35 cellular contexts compared by ENCODE assay signal in genomic region chr15:52056496-52056895, GRCh38. TPM values are rescaled to one million over a fixed set of nuclear protein-coding genes. Genes with fewer than 3 reads are reported as not detected.
"Had no signal": no experiment of that assay in that cellular context is flagged by ENCODE, and none has a peak within 500 bp of the region (broad histone marks: within the 10 kb centered on the region; RNA-seq: fewer than 3 reads in every experiment).

No MANE protein-coding gene starts in this region.

- H3K4me3 Mint-ChIP-seq: activated CD4-positive, alpha-beta memory T cell treated with anti-CD3 and anti-CD28 coated beads, Interleukin-2, amount 10 ng/mL, durations not matched to agents 7 days and 5 days; activated CD4-positive, alpha-beta T cell treated with anti-CD3 and anti-CD28 coated beads, Interleukin-2, amount 10 ng/mL, durations not matched to agents 7 days and 5 days; activated CD8-positive, alpha-beta memory T cell treated with anti-CD3 and anti-CD28 coated beads, Interleukin-2, amount 10 ng/mL, durations not matched to agents 7 days and 5 days; activated naive CD4-positive, alpha-beta T cell treated with anti-CD3 and anti-CD28 coated beads for 36 hours; activated naive CD4-positive, alpha-beta T cell treated with anti-CD3 and anti-CD28 coated beads, Interleukin-2, amount 50 U/mL, for 24 hours; activated naive CD8-positive, alpha-beta T cell treated with anti-CD3 and anti-CD28 coated beads for 36 hours; activated naive CD8-positive, alpha-beta T cell treated with anti-CD3 and anti-CD28 coated beads, Interleukin-2, amount 50 U/mL, for 24 hours; activated T-helper 1 cell treated with anti-CD3 and anti-CD28 coated beads, Interleukin-12 subunit alpha, Interleukin-12 subunit beta, Interleukin-2, Interleukin-4 antibody, amounts not matched to agents 30 ng/mL and 10 ng/mL and 1 ng/mL, durations not matched to agents 14 hours and 24 hours and 36 hours; dendritic cell treated with granulocyte-macrophage colony-stimulating factor and Interleukin-4, amounts not matched to agents 40 ng/mL and 50 ng/mL, for 4 days; endodermal cell had no signal

- H3K4me1 Mint-ChIP-seq: activated CD4-positive, alpha-beta T cell treated with anti-CD3 and anti-CD28 coated beads, Interleukin-2, amount 10 ng/mL, durations not matched to agents 7 days and 5 days; activated naive CD4-positive, alpha-beta T cell treated with anti-CD3 and anti-CD28 coated beads, Interleukin-2, amount 50 U/mL, for 24 hours; activated naive CD8-positive, alpha-beta T cell treated with anti-CD3 and anti-CD28 coated beads for 36 hours; activated naive CD8-positive, alpha-beta T cell treated with anti-CD3 and anti-CD28 coated beads, Interleukin-2, amount 50 U/mL, for 24 hours; endodermal cell had no signal

- H3K27me3 Mint-ChIP-seq: activated CD4-positive, alpha-beta memory T cell treated with anti-CD3 and anti-CD28 coated beads, Interleukin-2, amount 10 ng/mL, durations not matched to agents 7 days and 5 days; activated CD4-positive, alpha-beta T cell treated with anti-CD3 and anti-CD28 coated beads, Interleukin-2, amount 10 ng/mL, durations not matched to agents 7 days and 5 days; activated CD8-positive, alpha-beta memory T cell treated with anti-CD3 and anti-CD28 coated beads, Interleukin-2, amount 10 ng/mL, durations not matched to agents 7 days and 5 days; activated naive CD4-positive, alpha-beta T cell treated with anti-CD3 and anti-CD28 coated beads, Interleukin-2, amount 50 U/mL, for 24 hours; activated naive CD8-positive, alpha-beta T cell treated with anti-CD3 and anti-CD28 coated beads for 36 hours; activated naive CD8-positive, alpha-beta T cell treated with anti-CD3 and anti-CD28 coated beads, Interleukin-2, amount 50 U/mL, for 24 hours; dendritic cell treated with granulocyte-macrophage colony-stimulating factor and Interleukin-4, amounts not matched to agents 40 ng/mL and 50 ng/mL, for 4 days had no signal

- H3K4me1 ChIP-seq: adrenal gland, body of pancreas, esophagus muscularis mucosa had no signal

- H3K27ac ChIP-seq: adrenal gland, body of pancreas, coronary artery, esophagus muscularis mucosa, foreskin keratinocyte, gastrocnemius medialis, heart left ventricle had no signal

- DNase-seq: activated CD4-positive, alpha-beta memory T cell treated with anti-CD3 and anti-CD28 coated beads, Interleukin-2, amount 10 ng/mL, durations not matched to agents 7 days and 5 days; activated CD4-positive, alpha-beta T cell treated with anti-CD3 and anti-CD28 coated beads for 4 hours; activated CD4-positive, alpha-beta T cell treated with anti-CD3 and anti-CD28 coated beads, Interleukin-2, amount 10 ng/mL, durations not matched to agents 7 days and 5 days; activated CD4-positive, alpha-beta T cell treated with anti-CD3 and anti-CD28 coated beads, Interleukin-2, amount 50 U/mL, for 4 hours; activated CD4-positive, CD25-positive, alpha-beta regulatory T cell; activated CD4-positive, CD25-positive, alpha-beta regulatory T cell treated with anti-CD3 and anti-CD28 coated beads, Interleukin-2, amount 50 U/mL, for 72 hours; activated CD8-positive, alpha-beta memory T cell treated with anti-CD3 and anti-CD28 coated beads, Interleukin-2, amount 10 ng/mL, durations not matched to agents 7 days and 5 days; activated CD8-positive, alpha-beta memory T cell treated with anti-CD3 and anti-CD28 coated beads, Interleukin-2, amount 50 U/mL, for 4 hours; activated effector memory CD4-positive, alpha-beta T cell treated with anti-CD3 and anti-CD28 coated beads, Interleukin-2, amount 50 U/mL, for 16 hours; activated naive CD4-positive, alpha-beta T cell treated with anti-CD3 and anti-CD28 coated beads for 36 hours; activated naive CD8-positive, alpha-beta T cell treated with anti-CD3 and anti-CD28 coated beads for 36 hours; activated naive CD8-positive, alpha-beta T cell treated with anti-CD3 and anti-CD28 coated beads, Interleukin-2, amount 50 U/mL, for 24 hours; activated T-cell treated with anti-CD3 and anti-CD28 coated beads, Interleukin-2, amount 50 U/mL, for 1 hour; activated T-cell treated with anti-CD3 and anti-CD28 coated beads, Interleukin-2, amount 50 U/mL, for 48 hours; adrenal gland; amygdala; aorta; body of pancreas; cerebellar nuclear complex; dorsolateral prefrontal cortex; effector memory CD4-positive, alpha-beta T cell; endodermal cell; erythroblast; foreskin keratinocyte; gastrocnemius medialis; glutamatergic neuron; heart left ventricle; T-helper 1 cell; T-helper 2 cell had no signal

- H3K27me3 ChIP-seq: adrenal gland, body of pancreas, dorsolateral prefrontal cortex, esophagus muscularis mucosa, foreskin keratinocyte, gastrocnemius medialis, heart left ventricle had no signal

- ATAC-seq: activated CD8-positive, alpha-beta memory T cell treated with anti-CD3 and anti-CD28 coated beads, Interleukin-2, amount 10 ng/mL, durations not matched to agents 7 days and 5 days; activated naive CD8-positive, alpha-beta T cell treated with anti-CD3 and anti-CD28 coated beads, Interleukin-2, amount 50 U/mL, for 24 hours; body of pancreas; foreskin keratinocyte; gastrocnemius medialis; heart left ventricle had no signal

- H3K9me3 ChIP-seq: adrenal gland, body of pancreas, esophagus muscularis mucosa, gastrocnemius medialis had no signal

- H3K27ac Mint-ChIP-seq: activated CD4-positive, alpha-beta memory T cell treated with anti-CD3 and anti-CD28 coated beads, Interleukin-2, amount 10 ng/mL, durations not matched to agents 7 days and 5 days; activated CD4-positive, alpha-beta T cell treated with anti-CD3 and anti-CD28 coated beads, Interleukin-2, amount 10 ng/mL, durations not matched to agents 7 days and 5 days; activated CD8-positive, alpha-beta memory T cell treated with anti-CD3 and anti-CD28 coated beads, Interleukin-2, amount 10 ng/mL, durations not matched to agents 7 days and 5 days; activated naive CD4-positive, alpha-beta T cell treated with anti-CD3 and anti-CD28 coated beads for 36 hours; activated naive CD4-positive, alpha-beta T cell treated with anti-CD3 and anti-CD28 coated beads, Interleukin-2, amount 50 U/mL, for 24 hours; activated naive CD8-positive, alpha-beta T cell treated with anti-CD3 and anti-CD28 coated beads for 36 hours; activated naive CD8-positive, alpha-beta T cell treated with anti-CD3 and anti-CD28 coated beads, Interleukin-2, amount 50 U/mL, for 24 hours; activated T-helper 1 cell treated with anti-CD3 and anti-CD28 coated beads, Interleukin-12 subunit alpha, Interleukin-12 subunit beta, Interleukin-2, Interleukin-4 antibody, amounts not matched to agents 30 ng/mL and 10 ng/mL and 1 ng/mL, durations not matched to agents 14 hours and 24 hours and 36 hours; activated T-helper 2 cell treated with anti-CD3 and anti-CD28 coated beads, Interferon-gamma antibody, Interleukin-2, Interleukin-4, amounts not matched to agents 10 μg/mL and 5 μg/mL and 100 μg/mL, durations not matched to agents 14 hours and 24 hours and 36 hours; dendritic cell treated with granulocyte-macrophage colony-stimulating factor and Interleukin-4, amounts not matched to agents 40 ng/mL and 50 ng/mL, for 4 days; endodermal cell had no signal

- H3K4me3 ChIP-seq: adrenal gland, body of pancreas, coronary artery, dorsolateral prefrontal cortex, esophagus muscularis mucosa, gastrocnemius medialis, heart left ventricle had no signal

RNA-seq across cellular contexts. Expression of gene BCL2L10, which starts 56.1 kb away (rescaled TPM):
- total RNA-seq: activated CD4-positive, alpha-beta memory T cell treated with anti-CD3 and anti-CD28 coated beads, Interleukin-2, amount 10 ng/mL, durations not matched to agents 7 days and 5 days; activated CD8-positive, alpha-beta memory T cell treated with anti-CD3 and anti-CD28 coated beads, Interleukin-2, amount 10 ng/mL, durations not matched to agents 7 days and 5 days; activated naive CD4-positive, alpha-beta T cell treated with anti-CD3 and anti-CD28 coated beads for 36 hours; activated naive CD8-positive, alpha-beta T cell treated with anti-CD3 and anti-CD28 coated beads for 36 hours; activated T-helper 1 cell treated with anti-CD3 and anti-CD28 coated beads, Interleukin-12 subunit alpha, Interleukin-12 subunit beta, Interleukin-2, Interleukin-4 antibody, amounts not matched to agents 30 ng/mL and 10 ng/mL and 1 ng/mL, durations not matched to agents 14 hours and 24 hours and 36 hours; activated T-helper 2 cell treated with anti-CD3 and anti-CD28 coated beads, Interferon-gamma antibody, Interleukin-2, Interleukin-4, amounts not matched to agents 10 μg/mL and 5 μg/mL and 100 μg/mL, durations not matched to agents 14 hours and 24 hours and 36 hours; aorta; gastrocnemius medialis had no signal
- polyA plus RNA-seq: aorta, heart left ventricle had no signal
